Comparison of ENCODE assay signal across 16 cellular contexts in genomic region chr9:130209422-130209821, GRCh38. TPM values are rescaled to one million over a fixed set of nuclear protein-coding genes. Genes with fewer than 3 reads are reported as not detected.
A peak's percentile ranks its signal among the peaks of the same experiment; 100 is the strongest.
DNase-seq lines count a peak whose midpoint lies in the region; TF ChIP-seq lines count a peak whose summit lies in the region.
"Had no signal": no experiment of that assay in that cellular context is flagged by ENCODE, and none has a peak within 500 bp of the region (broad histone marks: within the 10 kb centered on the region; RNA-seq: fewer than 3 reads in every experiment).

No MANE protein-coding gene starts in this region.

- 0 out of 2 replicates have a peak overlapping the region, but pooled peaks have one; percentile 30 for H3K27ac ChIP-seq in SK-N-MC
- H3K27ac ChIP-seq in esophagus squamous epithelium: peak overlapping the region; percentile 22 to 84 (median 72)
- H3K27ac ChIP-seq in neural progenitor cell: no peak overlapping the region

- intact Hi-C loops in esophagus squamous epithelium (cut with DNase I) (no loop called here), Calu3 (cut with micrococcal nuclease; ENCODE audit: unreplicated experiment) (no loop called here)

- no peaks in the 10 kb centered on the region for H3K27me3 ChIP-seq in esophagus squamous epithelium
- H3K27me3 ChIP-seq in neural progenitor cell: no peaks in the 10 kb centered on the region

- no peak for TF ChIP-seq POLR2A in esophagus squamous epithelium (IDR thresholded peaks at IDR 0.05)

- 52 to 69% methylated on average over 6 to 13 of the region's 14 CpGs for WGBS in esophagus squamous epithelium, 2 donors

- no peak overlapping the region for H2AFZ ChIP-seq in neural progenitor cell (replicated peaks)

- no peaks in the 10 kb centered on the region; the same call in 1 of the 2 replicates for H3K36me3 ChIP-seq in SK-N-MC (ENCODE audit: insufficient read depth, low read length)
- H3K36me3 ChIP-seq in esophagus squamous epithelium: no peaks in the 10 kb centered on the region
- no peaks in the 10 kb centered on the region for H3K36me3 ChIP-seq in neural progenitor cell

- H3K4me3 ChIP-seq in SK-N-MC (no peak overlapping the region), esophagus squamous epithelium (no peak overlapping the region), neural progenitor cell (no peak overlapping the region)
- H3K4me3 ChIP-seq: lung had no signal

- H3K4me3 Mint-ChIP-seq in neural progenitor cell: no peak overlapping the region
- no peak overlapping the region for H3K4me3 Mint-ChIP-seq in type B pancreatic cell
- H3K4me3 Mint-ChIP-seq in Calu3 (ENCODE audit: low read depth, unreplicated experiment): no peak overlapping the region
- H3K4me3 Mint-ChIP-seq: activated B cell treated with CpG ODN at 0.5 μM for 24 hours; activated naive CD8-positive, alpha-beta T cell treated with anti-CD3 and anti-CD28 coated beads, Interleukin-2, amount 10 ng/mL, durations not matched to agents 7 days and 5 days; activated T-helper 1 cell treated with anti-CD3 and anti-CD28 coated beads, Interleukin-12 subunit alpha, Interleukin-12 subunit beta, Interleukin-2, Interleukin-4 antibody, amounts not matched to agents 30 ng/mL and 10 ng/mL and 1 ng/mL, durations not matched to agents 14 hours and 24 hours and 36 hours; central memory CD8-positive, alpha-beta T cell; T-helper 1 cell treated with Interleukin-12 subunit alpha and Interleukin-12 subunit beta and Interleukin-4 antibody, amounts not matched to agents 30 μg/mL and 1 μg/mL, for 36 hours had no signal

- DNase-seq in SK-N-MC (ENCODE audit: low read depth, low spot score): no peak
- DNase-seq in esophagus squamous epithelium (lab: John Stamatoyannopoulos, UW): no peak
- DNase-seq in neural progenitor cell (ENCODE audit: low spot score): no peak
- DNase-seq in type B pancreatic cell (ENCODE audit: extremely low spot score, unreplicated experiment): no peak
- DNase-seq in iPS-NIHi11 (ENCODE audit: low spot score): no peak
- DNase-seq in Calu3: no peak
- DNase-seq in middle frontal gyrus (ENCODE audit: extremely low spot score, low spot score): no peak
- DNase-seq: activated B cell treated with CpG ODN at 0.5 μM for 24 hours; activated CD8-positive, alpha-beta memory T cell treated with anti-CD3 and anti-CD28 coated beads for 24 hours; activated naive CD8-positive, alpha-beta T cell treated with anti-CD3 and anti-CD28 coated beads, Interleukin-2, amount 10 ng/mL, durations not matched to agents 7 days and 5 days; SHP77; stimulated activated CD4-positive, alpha-beta T cell treated with anti-CD3 and anti-CD28 coated beads, Interleukin-1b, Interleukin-23, amount 100 ng/mL, for 48 hours had no signal

- H3K27ac Mint-ChIP-seq in neural progenitor cell (peak overlapping the region; percentile 67), type B pancreatic cell (peak overlapping the region; percentile 45), Calu3 (ENCODE audit: unreplicated experiment) (no peak overlapping the region)
- H3K27ac Mint-ChIP-seq: activated B cell treated with CpG ODN at 0.5 μM for 24 hours; activated naive CD8-positive, alpha-beta T cell treated with anti-CD3 and anti-CD28 coated beads, Interleukin-2, amount 10 ng/mL, durations not matched to agents 7 days and 5 days; activated T-helper 1 cell treated with anti-CD3 and anti-CD28 coated beads, Interleukin-12 subunit alpha, Interleukin-12 subunit beta, Interleukin-2, Interleukin-4 antibody, amounts not matched to agents 30 ng/mL and 10 ng/mL and 1 ng/mL, durations not matched to agents 14 hours and 24 hours and 36 hours; T-helper 1 cell treated with Interleukin-12 subunit alpha and Interleukin-12 subunit beta and Interleukin-4 antibody, amounts not matched to agents 30 μg/mL and 1 μg/mL, for 36 hours had no signal

- TF ChIP-seq CTCF in esophagus squamous epithelium (IDR thresholded peaks at IDR 0.05) (no peak), neural progenitor cell (IDR thresholded peaks at IDR 0.05) (no peak), type B pancreatic cell (conservative IDR thresholded peaks at IDR 0.05) (no peak), Calu3 (IDR thresholded peaks at IDR 0.05; ENCODE audit: unreplicated experiment) (no peak)

- no peaks in the 10 kb centered on the region for H3K79me2 ChIP-seq in neural progenitor cell (ENCODE audit: low read depth)

- no TSS peak for BruUV-seq in Calu3 (replicated peaks; lab: Mats Ljungman, UMichigan)

- H3K9me3 Mint-ChIP-seq in neural progenitor cell (no peaks in the 10 kb centered on the region), type B pancreatic cell (no peaks in the 10 kb centered on the region), Calu3 (ENCODE audit: low read depth, unreplicated experiment) (no peaks in the 10 kb centered on the region)
- H3K9me3 Mint-ChIP-seq: activated B cell treated with CpG ODN at 0.5 μM for 24 hours; activated naive CD8-positive, alpha-beta T cell treated with anti-CD3 and anti-CD28 coated beads, Interleukin-2, amount 10 ng/mL, durations not matched to agents 7 days and 5 days; activated T-helper 1 cell treated with anti-CD3 and anti-CD28 coated beads, Interleukin-12 subunit alpha, Interleukin-12 subunit beta, Interleukin-2, Interleukin-4 antibody, amounts not matched to agents 30 ng/mL and 10 ng/mL and 1 ng/mL, durations not matched to agents 14 hours and 24 hours and 36 hours; central memory CD8-positive, alpha-beta T cell; T-helper 1 cell treated with Interleukin-12 subunit alpha and Interleukin-12 subunit beta and Interleukin-4 antibody, amounts not matched to agents 30 μg/mL and 1 μg/mL, for 36 hours had no signal

- no peaks in the 10 kb centered on the region for H3K36me3 Mint-ChIP-seq in neural progenitor cell
- no peaks in the 10 kb centered on the region for H3K36me3 Mint-ChIP-seq in type B pancreatic cell
- H3K36me3 Mint-ChIP-seq in Calu3 (ENCODE audit: insufficient read depth, unreplicated experiment): no peaks in the 10 kb centered on the region
- H3K36me3 Mint-ChIP-seq: activated naive CD8-positive, alpha-beta T cell treated with anti-CD3 and anti-CD28 coated beads, Interleukin-2, amount 10 ng/mL, durations not matched to agents 7 days and 5 days had no signal

- H3K9me3 ChIP-seq in SK-N-MC (ENCODE audit: low read depth, low read length): no peaks in the 10 kb centered on the region
- H3K9me3 ChIP-seq in esophagus squamous epithelium: no peaks in the 10 kb centered on the region
- H3K9me3 ChIP-seq in neural progenitor cell (ENCODE audit: low read depth): no peaks in the 10 kb centered on the region

- peaks cover 7 to 57% (median 11%) of the 10 kb centered on the region in 3 donors for H3K4me1 ChIP-seq in esophagus squamous epithelium
- H3K4me1 ChIP-seq in neural progenitor cell: peaks cover 12% of the 10 kb centered on the region

- no peak overlapping the region for H3K4me2 ChIP-seq in neural progenitor cell

- CTCF ChIA-PET in Calu3 (lab: Charles Lee): interaction anchor here (0.8 kb wide), 1 partner anchor 12 kb away, joined by 3 read pairs; no protein-coding TSS in a partner anchor

- H3K27me3 Mint-ChIP-seq in neural progenitor cell (ENCODE audit: insufficient read depth, low read depth) (peaks cover 6% of the 10 kb centered on the region), type B pancreatic cell (no peaks in the 10 kb centered on the region), Calu3 (ENCODE audit: unreplicated experiment) (no peaks in the 10 kb centered on the region)

- no peak overlapping the region for H3K9ac ChIP-seq in SK-N-MC (ENCODE audit: insufficient read length)
- H3K9ac ChIP-seq in neural progenitor cell: no peak overlapping the region

- peaks cover 7% of the 10 kb centered on the region for H3F3A ChIP-seq in neural progenitor cell (ENCODE audit: low read depth)

- H3K4me1 Mint-ChIP-seq in neural progenitor cell (peaks cover 44% of the 10 kb centered on the region), type B pancreatic cell (ENCODE audit: unreplicated experiment) (peaks cover 30% of the 10 kb centered on the region), Calu3 (ENCODE audit: low read depth, unreplicated experiment) (no peaks in the 10 kb centered on the region)
- H3K4me1 Mint-ChIP-seq: activated B cell treated with CpG ODN at 0.5 μM for 24 hours; activated naive CD8-positive, alpha-beta T cell treated with anti-CD3 and anti-CD28 coated beads, Interleukin-2, amount 10 ng/mL, durations not matched to agents 7 days and 5 days; central memory CD8-positive, alpha-beta T cell had no signal

- peaks cover 10% of the 10 kb centered on the region for H4K20me1 ChIP-seq in neural progenitor cell (ENCODE audit: low read depth)

RNA-seq across cellular contexts. Expression of gene NCS1, which starts 37.2 kb away (rescaled TPM):
- total RNA-seq in esophagus squamous epithelium (10 to 100 TPM in 3 of 4 donors, 1 to 10 TPM in 1; 9.3 to 31.3 (median 15.2) TPM), neural progenitor cell (ENCODE audit: low replicate concordance) (16.0 and 28.5 TPM in 2 replicates), type B pancreatic cell (ENCODE audit: low replicate concordance) (22.2 and 32.8 TPM in 2 replicates), Calu3 (2022) (14.4 and 16.1 TPM in 2 replicates)

RNA-seq across cellular contexts. Expression of gene HMCN2, which starts 56.1 kb away (rescaled TPM):
- 1 to 10 TPM in 1 of 4 donors, under 1 TPM in 3; 0.53 to 4.8 (median 0.78) TPM for total RNA-seq in esophagus squamous epithelium
- total RNA-seq in neural progenitor cell (ENCODE audit: low replicate concordance): 0.15 and 0.40 TPM in 2 replicates
- 0.12 and 0.86 TPM in 2 replicates for total RNA-seq in type B pancreatic cell (ENCODE audit: low replicate concordance)
- total RNA-seq in Calu3 (2022): 0.32 TPM in 1 of 2 replicates, not detected in the other
- total RNA-seq: activated B cell treated with CpG ODN at 0.5 μM for 24 hours; activated naive CD8-positive, alpha-beta T cell treated with anti-CD3 and anti-CD28 coated beads, Interleukin-2, amount 10 ng/mL, durations not matched to agents 7 days and 5 days; activated T-helper 1 cell treated with anti-CD3 and anti-CD28 coated beads, Interleukin-12 subunit alpha, Interleukin-12 subunit beta, Interleukin-2, Interleukin-4 antibody, amounts not matched to agents 30 ng/mL and 10 ng/mL and 1 ng/mL, durations not matched to agents 14 hours and 24 hours and 36 hours had no signal
